10 cellular contexts compared by ENCODE assay signal in the genomic region with DNA sequence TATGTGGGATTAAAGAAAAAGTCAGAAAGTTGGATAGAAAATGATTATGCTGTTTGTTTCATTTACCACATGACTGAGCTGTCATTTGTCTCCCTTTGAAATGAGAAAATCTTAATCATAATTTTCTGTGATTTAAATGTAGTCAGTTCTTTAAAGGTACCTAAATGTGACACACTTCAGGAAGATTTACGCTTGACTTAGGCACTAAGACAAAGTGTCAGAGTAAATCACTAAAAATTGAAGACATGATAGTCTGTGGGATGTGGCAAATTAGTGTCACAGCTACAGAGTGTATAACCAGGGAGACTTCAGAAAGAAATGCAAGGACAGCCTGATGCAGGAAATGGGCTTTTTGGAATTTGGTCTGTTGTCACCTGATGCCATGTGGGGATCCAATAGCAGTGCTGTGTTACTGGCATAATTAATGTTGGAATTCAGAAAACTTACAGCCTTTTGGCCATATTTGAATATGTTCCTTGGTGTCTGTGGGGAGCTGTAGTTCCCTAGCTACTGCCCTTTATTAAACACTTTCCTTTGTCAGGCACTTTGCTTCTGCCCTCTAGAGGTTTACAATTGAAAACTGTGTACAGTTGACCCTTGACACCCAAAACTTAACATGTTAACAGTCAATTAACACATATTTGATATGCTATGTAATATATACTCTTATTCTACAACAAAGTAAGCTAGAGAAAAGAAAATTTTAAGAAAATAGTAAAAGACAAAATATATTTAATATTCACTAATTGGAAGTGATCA.
DNase-seq lines count a peak whose midpoint lies in the region; ATAC-seq and TF ChIP-seq lines count a peak whose summit lies in the region.
"Had no signal": no experiment of that assay in that cellular context is flagged by ENCODE, and none has a peak within 500 bp of the region (broad histone marks: within the 10 kb centered on the region; RNA-seq: fewer than 3 reads in every experiment).

No MANE protein-coding gene starts in this region.

- H3K4me1 Mint-ChIP-seq in CD4-positive, alpha-beta T cell (ENCODE audit: low read depth): peaks cover 5% of the 10 kb centered on the region

- peak; percentile 9 for TF ChIP-seq CTCF in astrocyte of the spinal cord (IDR thresholded peaks at IDR 0.05; ENCODE audit: low read depth, low read length)
- TF ChIP-seq CTCF in CD4-positive, alpha-beta T cell (IDR thresholded peaks at IDR 0.05): no peak

- peaks cover 73% of the 10 kb centered on the region for H3K36me3 Mint-ChIP-seq in CD4-positive, alpha-beta T cell (ENCODE audit: low read depth)

- POLR2A ChIA-PET in CD4-positive, alpha-beta T cell (lab: Charles Lee): interaction anchor here (0.8 to 1.0 kb wide), 2 partner anchors 10 to 19 kb away, joined by 3 to 4 read pairs; no protein-coding TSS in a partner anchor

- H3K27me3 ChIP-seq in CD4-positive, alpha-beta T cell (ENCODE audit: control insufficient read depth, insufficient read depth, low read length): no peaks in the 10 kb centered on the region

- ATAC-seq in HG03378 (IDR thresholded peaks at IDR 0.05; ENCODE audit: unreplicated experiment): peak; percentile 66
- ATAC-seq in CD4-positive, alpha-beta T cell (ENCODE audit: poor library complexity): no peak

- H3K27ac ChIP-seq in CD4-positive, alpha-beta T cell (ENCODE audit: low read depth, low read length): no peak overlapping the region

- H3K4me3 Mint-ChIP-seq in CD4-positive, alpha-beta T cell: no peak overlapping the region
- H3K4me3 Mint-ChIP-seq: activated naive CD8-positive, alpha-beta T cell treated with anti-CD3 and anti-CD28 coated beads, Interleukin-2, amount 10 ng/mL, durations not matched to agents 7 days and 5 days had no signal

- no peak overlapping the region for H3K27ac Mint-ChIP-seq in CD4-positive, alpha-beta T cell
- H3K27ac Mint-ChIP-seq: activated naive CD8-positive, alpha-beta T cell treated with anti-CD3 and anti-CD28 coated beads, Interleukin-2, amount 10 ng/mL, durations not matched to agents 7 days and 5 days had no signal

- H3K9me3 Mint-ChIP-seq in CD4-positive, alpha-beta T cell: no peaks in the 10 kb centered on the region
- H3K9me3 Mint-ChIP-seq: activated naive CD8-positive, alpha-beta T cell treated with anti-CD3 and anti-CD28 coated beads, Interleukin-2, amount 10 ng/mL, durations not matched to agents 7 days and 5 days had no signal

- no peak overlapping the region for H3K4me3 ChIP-seq in astrocyte of the spinal cord (ENCODE audit: low read depth, low read length)

- intact Hi-C loops in CD4-positive, alpha-beta T cell (cut with DNase I, micrococcal nuclease): no loop called here

- H3K9me3 ChIP-seq in CD4-positive, alpha-beta T cell (ENCODE audit: control insufficient read depth, low read length): no peaks in the 10 kb centered on the region

- no peaks in the 10 kb centered on the region for H3K27me3 Mint-ChIP-seq in CD4-positive, alpha-beta T cell
- H3K27me3 Mint-ChIP-seq: activated naive CD8-positive, alpha-beta T cell treated with anti-CD3 and anti-CD28 coated beads, Interleukin-2, amount 10 ng/mL, durations not matched to agents 7 days and 5 days had no signal

- peak; percentile 43 for DNase-seq in NCI-H1105 treated with DMSO at 0.1 percent for 48 hours (lab: John Stamatoyannopoulos, UW)
- DNase-seq in NCI-H1105 (lab: John Stamatoyannopoulos, UW): no peak
- DNase-seq in astrocyte of the spinal cord (ENCODE audit: low read depth, low spot score): no peak
- peak; percentile 68 for DNase-seq in putamen (ENCODE audit: low spot score)
- DNase-seq in SHP77 (lab: John Stamatoyannopoulos, UW): no peak
- DNase-seq in activated CD4-positive, alpha-beta T cell treated with anti-CD3 and anti-CD28 coated beads, Interleukin-2, amount 50 U/mL, for 48 hours: no peak
- no peak for DNase-seq in CD4-positive, alpha-beta T cell
- DNase-seq: activated naive CD8-positive, alpha-beta T cell treated with anti-CD3 and anti-CD28 coated beads, Interleukin-2, amount 10 ng/mL, durations not matched to agents 7 days and 5 days; NCI-H2081 had no signal

- CTCF ChIA-PET in CD4-positive, alpha-beta T cell (lab: Charles Lee): interaction anchor here (1.2 kb wide), 1 partner anchor 14 kb away, joined by 4 read pairs; no protein-coding TSS in a partner anchor

- in situ Hi-C loops in astrocyte of the spinal cord (cut with HindIII; ENCODE audit: low sequenced_read_pairs): no loop called here

Comparison
In these comparisons a context has a peak if more than half of its experiments do, and no peak if none do; other contexts are left out.
1. DNase-seq: peak in NCI-H1105 treated with DMSO at 0.1 percent for 48 hours (single experiment) and putamen (single experiment); none in NCI-H1105 (single experiment), astrocyte of the spinal cord (single experiment), SHP77 (0 of 2), activated CD4-positive, alpha-beta T cell treated with anti-CD3 and anti-CD28 coated beads, Interleukin-2, amount 50 U/mL, for 48 hours (0 of 2) and CD4-positive, alpha-beta T cell (0 of 10).